Comparison of ENCODE assay signal across 8 cellular contexts in the genomic region with DNA sequence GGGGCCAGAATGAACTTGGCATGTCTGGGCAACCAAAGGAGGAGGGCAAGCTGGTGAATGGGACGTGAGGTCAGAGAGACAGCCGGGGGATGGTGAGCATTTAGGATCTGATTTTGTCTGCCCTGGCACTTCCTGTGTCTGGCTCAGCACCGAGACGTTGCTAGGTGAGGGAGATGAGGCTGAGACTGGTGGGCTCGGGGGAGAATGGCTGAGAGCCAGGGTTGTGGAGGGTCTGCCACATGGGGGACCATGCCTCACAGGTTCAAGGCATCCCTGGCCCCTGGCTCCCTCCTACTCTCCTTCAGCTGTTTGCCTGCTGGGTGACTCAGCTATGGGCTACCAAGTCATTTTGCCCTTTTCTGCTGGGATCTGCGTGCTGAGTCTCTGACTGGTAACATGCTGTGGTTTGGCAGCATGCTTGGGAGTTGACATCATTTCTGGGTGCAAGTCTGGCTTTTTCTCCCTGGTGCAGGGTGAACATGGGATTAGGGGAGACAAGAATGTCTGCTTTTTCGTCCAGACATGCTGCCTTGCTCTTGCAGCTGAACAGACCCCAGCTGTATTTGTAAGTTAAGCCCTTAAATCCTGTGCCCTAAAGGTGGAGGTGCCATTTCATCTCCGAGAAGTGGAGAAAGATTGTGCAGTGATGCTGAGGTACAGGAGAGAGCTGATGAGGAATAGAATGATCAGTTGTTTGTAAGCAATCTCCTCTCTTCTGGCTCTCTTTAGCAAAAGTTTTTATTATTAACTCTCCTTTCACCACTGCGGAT. TPM values are rescaled to one million over a fixed set of nuclear protein-coding genes. Genes with fewer than 3 reads are reported as not detected.
DNase-seq lines count a peak whose midpoint lies in the region; ATAC-seq and TF ChIP-seq lines count a peak whose summit lies in the region.

No MANE protein-coding gene starts in this region.

- H3K9me3 ChIP-seq in esophagus muscularis mucosa = no peaks in the 10 kb centered on the region
- no peaks in the 10 kb centered on the region for H3K9me3 ChIP-seq in uterus

- peak overlapping the region; percentile 69 to 84 (median 75) for H3K27ac ChIP-seq in esophagus muscularis mucosa (replicated peaks in 1 of 4)
- H3K27ac ChIP-seq in uterus = no peak overlapping the region

- peak; percentile 95 for DNase-seq in COLO829 (ENCODE audit: low spot score)
- DNase-seq in activated CD4-positive, alpha-beta T cell treated with anti-CD3 and anti-CD28 coated beads, Interleukin-2, amount 50 U/mL, for 48 hours = peak; percentile 74 to 83
- no peak for DNase-seq in esophagus muscularis mucosa (ENCODE audit: extremely low spot score)
- DNase-seq in renal cortical epithelial cell (ENCODE audit: low read depth) = peak; percentile 98
- DNase-seq in NCI-H748 (lab: John Stamatoyannopoulos, UW; ENCODE audit: unreplicated experiment) = no peak
- DNase-seq in uterus = no peak

- H3K27me3 ChIP-seq in esophagus muscularis mucosa (no peaks in the 10 kb centered on the region), uterus (no peaks in the 10 kb centered on the region)

- H3K36me3 ChIP-seq in esophagus muscularis mucosa (peaks cover 0 to 6% (median 4%) of the 10 kb centered on the region in 4 donors), uterus (no peaks in the 10 kb centered on the region)

- H3K4me1 ChIP-seq in esophagus muscularis mucosa (peaks cover 49 to 95% (median 86%) of the 10 kb centered on the region in 4 donors), uterus (no peaks in the 10 kb centered on the region)

- WGBS in esophagus muscularis mucosa = 47% methylated on average over 9 of the region's 9 CpGs

- no peak for ATAC-seq in HG03520 (IDR thresholded peaks at IDR 0.05; ENCODE audit: unreplicated experiment)

- intact Hi-C loops in esophagus muscularis mucosa (cut with DNase I) (no loop called here), uterus (cut with DNase I; ENCODE audit: low total_unique reads) (no loop called here)

- TF ChIP-seq CTCF in esophagus muscularis mucosa (IDR thresholded peaks at IDR 0.05) = no peak
- no peak for TF ChIP-seq CTCF in uterus (IDR thresholded peaks at IDR 0.05)

- TF ChIP-seq RAD21 in Ishikawa (IDR thresholded peaks at IDR 0.05; ENCODE audit: low read depth) = no peak; the same call in 1 of the 2 replicates

- peak; percentile 74 for TF ChIP-seq EP300 in Ishikawa (IDR thresholded peaks at IDR 0.05; ENCODE audit: borderline replicate concordance)
- no peak for TF ChIP-seq EP300 in esophagus muscularis mucosa (IDR thresholded peaks at IDR 0.05)

- H3K4me3 ChIP-seq in esophagus muscularis mucosa (no peak overlapping the region), uterus (no peak overlapping the region)

- TF ChIP-seq POLR2A in esophagus muscularis mucosa (IDR thresholded peaks at IDR 0.05; ENCODE audit: low read depth) = no peak
- TF ChIP-seq POLR2A in uterus (IDR thresholded peaks at IDR 0.05) = no peak

TF ChIP-seq in Ishikawa, 13 proteins besides CTCF, POLR2A, EP300 and RAD21:
- TF ChIP-seq, protein P1, sequence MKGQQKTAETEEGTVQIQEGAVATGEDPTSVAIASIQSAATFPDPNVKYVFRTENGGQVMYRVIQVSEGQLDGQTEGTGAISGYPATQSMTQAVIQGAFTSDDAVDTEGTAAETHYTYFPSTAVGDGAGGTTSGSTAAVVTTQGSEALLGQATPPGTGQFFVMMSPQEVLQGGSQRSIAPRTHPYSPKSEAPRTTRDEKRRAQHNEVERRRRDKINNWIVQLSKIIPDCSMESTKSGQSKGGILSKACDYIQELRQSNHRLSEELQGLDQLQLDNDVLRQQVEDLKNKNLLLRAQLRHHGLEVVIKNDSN (IDR thresholded peaks at IDR 0.05) = no peak
- TF ChIP-seq TEAD4 (IDR thresholded peaks at IDR 0.05) (peak; percentile 94), EGR1 (IDR thresholded peaks at IDR 0.05) (no peak), ZBTB7A (IDR thresholded peaks at IDR 0.05; ENCODE audit: low read depth) (0 out of 2 replicates have a peak, but pooled peaks have one; percentile 51), NFIC (IDR thresholded peaks at IDR 0.05) (peak; percentile 54), TCF12 (IDR thresholded peaks at IDR 0.05; ENCODE audit: low read depth) (peak; percentile 70)
- TF ChIP-seq, protein P2, sequence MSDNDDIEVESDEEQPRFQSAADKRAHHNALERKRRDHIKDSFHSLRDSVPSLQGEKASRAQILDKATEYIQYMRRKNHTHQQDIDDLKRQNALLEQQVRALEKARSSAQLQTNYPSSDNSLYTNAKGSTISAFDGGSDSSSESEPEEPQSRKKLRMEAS (IDR thresholded peaks at IDR 0.05) = peak; percentile 70
- TF ChIP-seq, protein P3, sequence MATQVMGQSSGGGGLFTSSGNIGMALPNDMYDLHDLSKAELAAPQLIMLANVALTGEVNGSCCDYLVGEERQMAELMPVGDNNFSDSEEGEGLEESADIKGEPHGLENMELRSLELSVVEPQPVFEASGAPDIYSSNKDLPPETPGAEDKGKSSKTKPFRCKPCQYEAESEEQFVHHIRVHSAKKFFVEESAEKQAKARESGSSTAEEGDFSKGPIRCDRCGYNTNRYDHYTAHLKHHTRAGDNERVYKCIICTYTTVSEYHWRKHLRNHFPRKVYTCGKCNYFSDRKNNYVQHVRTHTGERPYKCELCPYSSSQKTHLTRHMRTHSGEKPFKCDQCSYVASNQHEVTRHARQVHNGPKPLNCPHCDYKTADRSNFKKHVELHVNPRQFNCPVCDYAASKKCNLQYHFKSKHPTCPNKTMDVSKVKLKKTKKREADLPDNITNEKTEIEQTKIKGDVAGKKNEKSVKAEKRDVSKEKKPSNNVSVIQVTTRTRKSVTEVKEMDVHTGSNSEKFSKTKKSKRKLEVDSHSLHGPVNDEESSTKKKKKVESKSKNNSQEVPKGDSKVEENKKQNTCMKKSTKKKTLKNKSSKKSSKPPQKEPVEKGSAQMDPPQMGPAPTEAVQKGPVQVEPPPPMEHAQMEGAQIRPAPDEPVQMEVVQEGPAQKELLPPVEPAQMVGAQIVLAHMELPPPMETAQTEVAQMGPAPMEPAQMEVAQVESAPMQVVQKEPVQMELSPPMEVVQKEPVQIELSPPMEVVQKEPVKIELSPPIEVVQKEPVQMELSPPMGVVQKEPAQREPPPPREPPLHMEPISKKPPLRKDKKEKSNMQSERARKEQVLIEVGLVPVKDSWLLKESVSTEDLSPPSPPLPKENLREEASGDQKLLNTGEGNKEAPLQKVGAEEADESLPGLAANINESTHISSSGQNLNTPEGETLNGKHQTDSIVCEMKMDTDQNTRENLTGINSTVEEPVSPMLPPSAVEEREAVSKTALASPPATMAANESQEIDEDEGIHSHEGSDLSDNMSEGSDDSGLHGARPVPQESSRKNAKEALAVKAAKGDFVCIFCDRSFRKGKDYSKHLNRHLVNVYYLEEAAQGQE (IDR thresholded peaks at IDR 0.05; ENCODE audit: low read depth) = no peak

RNA-seq across cellular contexts. Expression of a gene that starts 17.6 kb away (rescaled TPM):
- total RNA-seq in esophagus muscularis mucosa (100 to 1,000 TPM in 3 of 4 donors, 10 to 100 TPM in 1; 89.6 to 145 (median 129) TPM), renal cortical epithelial cell (60.1 and 119 TPM in 2 replicates), uterus (10 to 100 TPM; 13.6 to 51.6 (median 39.6) TPM)

Comparison
In these comparisons a context has a peak if more than half of its experiments do, and no peak if none do; other contexts are left out.
1. DNase-seq: peak in COLO829 (single experiment), activated CD4-positive, alpha-beta T cell treated with anti-CD3 and anti-CD28 coated beads, Interleukin-2, amount 50 U/mL, for 48 hours (2 of 2) and renal cortical epithelial cell (single experiment); none in esophagus muscularis mucosa (single experiment), NCI-H748 (single experiment) and uterus (0 of 2).
2. H3K27ac ChIP-seq: peak in esophagus muscularis mucosa (4 of 4); none in uterus (0 of 2).